ENCODE assay signal across 1 cellular context in genomic region chr1:58885998-58886397, GRCh38.
TF ChIP-seq lines count a peak whose summit lies in the region.

No MANE protein-coding gene starts in this region.

TF ChIP-seq in HepG2, 621 proteins besides CTCF, POLR2A, EP300 and RAD21 (continued from another document):
- TF ChIP-seq ZBTB43 (CRISPR knock-in tag; conservative IDR thresholded peaks at IDR 0.05): no peak
- TF ChIP-seq, protein P1, sequence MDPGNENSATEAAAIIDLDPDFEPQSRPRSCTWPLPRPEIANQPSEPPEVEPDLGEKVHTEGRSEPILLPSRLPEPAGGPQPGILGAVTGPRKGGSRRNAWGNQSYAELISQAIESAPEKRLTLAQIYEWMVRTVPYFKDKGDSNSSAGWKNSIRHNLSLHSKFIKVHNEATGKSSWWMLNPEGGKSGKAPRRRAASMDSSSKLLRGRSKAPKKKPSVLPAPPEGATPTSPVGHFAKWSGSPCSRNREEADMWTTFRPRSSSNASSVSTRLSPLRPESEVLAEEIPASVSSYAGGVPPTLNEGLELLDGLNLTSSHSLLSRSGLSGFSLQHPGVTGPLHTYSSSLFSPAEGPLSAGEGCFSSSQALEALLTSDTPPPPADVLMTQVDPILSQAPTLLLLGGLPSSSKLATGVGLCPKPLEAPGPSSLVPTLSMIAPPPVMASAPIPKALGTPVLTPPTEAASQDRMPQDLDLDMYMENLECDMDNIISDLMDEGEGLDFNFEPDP (CRISPR knock-in tag; conservative IDR thresholded peaks at IDR 0.05): no peak
- TF ChIP-seq MBD4 (IDR thresholded peaks at IDR 0.05; ENCODE audit: borderline replicate concordance, low read length): no peak
- TF ChIP-seq SMYD3 (CRISPR knock-in tag; IDR thresholded peaks at IDR 0.05): no peak
- TF ChIP-seq MXI1 (IDR thresholded peaks at IDR 0.05; ENCODE audit: borderline replicate concordance, low read depth, low read length): no peak
- no peak for TF ChIP-seq NFYC (CRISPR knock-in tag; IDR thresholded peaks at IDR 0.05)
- TF ChIP-seq ZNF124 (CRISPR knock-in tag; IDR thresholded peaks at IDR 0.05): no peak
- TF ChIP-seq ZNF580 (CRISPR knock-in tag; IDR thresholded peaks at IDR 0.05; ENCODE audit: borderline replicate concordance, low read depth): no peak
- TF ChIP-seq EEA1 (CRISPR knock-in tag; IDR thresholded peaks at IDR 0.05; ENCODE audit: borderline replicate concordance): no peak
- TF ChIP-seq, protein P2, sequence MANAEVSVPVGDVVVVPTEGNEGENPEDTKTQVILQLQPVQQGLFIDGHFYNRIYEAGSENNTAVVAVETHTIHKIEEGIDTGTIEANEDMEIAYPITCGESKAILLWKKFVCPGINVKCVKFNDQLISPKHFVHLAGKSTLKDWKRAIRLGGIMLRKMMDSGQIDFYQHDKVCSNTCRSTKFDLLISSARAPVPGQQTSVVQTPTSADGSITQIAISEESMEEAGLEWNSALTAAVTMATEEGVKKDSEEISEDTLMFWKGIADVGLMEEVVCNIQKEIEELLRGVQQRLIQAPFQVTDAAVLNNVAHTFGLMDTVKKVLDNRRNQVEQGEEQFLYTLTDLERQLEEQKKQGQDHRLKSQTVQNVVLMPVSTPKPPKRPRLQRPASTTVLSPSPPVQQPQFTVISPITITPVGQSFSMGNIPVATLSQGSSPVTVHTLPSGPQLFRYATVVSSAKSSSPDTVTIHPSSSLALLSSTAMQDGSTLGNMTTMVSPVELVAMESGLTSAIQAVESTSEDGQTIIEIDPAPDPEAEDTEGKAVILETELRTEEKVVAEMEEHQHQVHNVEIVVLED (CRISPR knock-in tag; IDR thresholded peaks at IDR 0.05; ENCODE audit: borderline replicate concordance): no peak
